In the genomic region with DNA sequence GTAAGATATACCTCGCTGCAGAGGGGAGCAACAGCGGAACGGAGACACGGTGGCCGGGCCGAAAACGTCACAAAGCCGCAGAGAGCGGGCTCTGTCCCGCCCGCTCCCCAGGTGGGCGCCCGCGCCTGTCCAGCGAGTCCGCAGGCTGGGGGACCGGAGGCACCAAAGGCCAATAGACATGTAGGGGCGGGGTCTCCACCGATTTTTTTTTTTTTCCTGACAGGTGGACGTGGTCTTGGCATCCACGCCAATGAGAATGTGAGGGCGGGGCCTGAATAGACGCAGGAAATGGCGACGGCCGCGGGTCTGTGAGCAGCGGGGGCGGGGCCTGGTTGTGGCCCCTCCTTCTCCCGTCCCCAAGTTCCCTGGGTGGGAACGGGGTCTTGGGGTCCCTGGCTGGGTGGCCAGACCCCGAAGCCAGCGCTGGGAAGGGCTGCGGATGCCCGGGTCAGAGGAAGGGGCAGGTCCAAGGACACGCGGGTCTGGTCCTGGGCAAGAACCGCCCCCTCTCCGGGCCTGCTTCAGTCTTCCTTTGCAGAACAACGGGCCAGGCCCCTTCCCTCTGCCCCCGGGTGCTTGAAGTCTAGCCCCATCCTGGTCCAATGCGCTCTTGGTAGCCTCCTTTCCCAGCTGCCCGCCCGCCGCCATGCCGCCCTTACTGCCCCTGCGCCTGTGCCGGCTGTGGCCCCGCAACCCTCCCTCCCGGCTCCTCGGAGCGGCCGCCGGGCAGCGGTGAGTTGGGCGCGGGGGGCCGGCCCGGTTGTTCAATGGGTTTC, we compare ENCODE assay signal across 1 cellular context.
A peak's percentile ranks its signal among the peaks of the same experiment; 100 is the strongest.
TF ChIP-seq lines count a peak whose summit lies in the region.

A gene with protein sequence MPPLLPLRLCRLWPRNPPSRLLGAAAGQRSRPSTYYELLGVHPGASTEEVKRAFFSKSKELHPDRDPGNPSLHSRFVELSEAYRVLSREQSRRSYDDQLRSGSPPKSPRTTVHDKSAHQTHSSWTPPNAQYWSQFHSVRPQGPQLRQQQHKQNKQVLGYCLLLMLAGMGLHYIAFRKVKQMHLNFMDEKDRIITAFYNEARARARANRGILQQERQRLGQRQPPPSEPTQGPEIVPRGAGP (plus strand): TSS at position 340 of the 776 bp plus-strand sequence. CDS start 307 bp downstream, at position 647.

TF ChIP-seq in HepG2, 621 proteins besides CTCF, POLR2A, EP300 and RAD21 (continued from another document and continues in another):
- TF ChIP-seq GATA4 (IDR thresholded peaks at IDR 0.05; ENCODE audit: borderline replicate concordance, low read depth) (0 out of 2 replicates have a peak, but pooled peaks have one; percentile 52), PHF8 (CRISPR knock-in tag; IDR thresholded peaks at IDR 0.05) (peak; percentile 87), ZNF543 (CRISPR knock-in tag; IDR thresholded peaks at IDR 0.05) (no peak), SMAD1 (CRISPR knock-in tag; IDR thresholded peaks at IDR 0.05; ENCODE audit: borderline replicate concordance, low read depth) (0 out of 2 replicates have a peak, but pooled peaks have one; percentile 50), ZNF607 (CRISPR knock-in tag; IDR thresholded peaks at IDR 0.05; ENCODE audit: borderline replicate concordance) (peak; percentile 50; the same call in 1 of the 2 replicates), E2F1 (CRISPR knock-in tag; IDR thresholded peaks at IDR 0.05) (peak; percentile 65; the same call in 1 of the 2 replicates), JUNB (CRISPR knock-in tag; IDR thresholded peaks at IDR 0.05; ENCODE audit: borderline replicate concordance) (no peak), ZFP90 (CRISPR knock-in tag; IDR thresholded peaks at IDR 0.05; ENCODE audit: borderline replicate concordance) (0 out of 2 replicates have a peak, but pooled peaks have one; percentile 48), SAP130 (CRISPR knock-in tag; IDR thresholded peaks at IDR 0.05; ENCODE audit: low read depth) (peak; percentile 83), KLF16 (CRISPR knock-in tag; IDR thresholded peaks at IDR 0.05) (peak in 1 of 2 experiments; percentile 60; a peak in 1 of 4 replicates), HNRNPUL1 (IDR thresholded peaks at IDR 0.05; ENCODE audit: low read depth, low read length) (no peak), HOXA7 (CRISPR knock-in tag; IDR thresholded peaks at IDR 0.05) (no peak), YEATS4 (CRISPR knock-in tag; IDR thresholded peaks at IDR 0.05; ENCODE audit: borderline replicate concordance) (peak; percentile 34; the same call in 1 of the 2 replicates), ZNF605 (CRISPR knock-in tag; IDR thresholded peaks at IDR 0.05) (no peak; the same call in 1 of the 2 replicates), ZNF792 (CRISPR knock-in tag; IDR thresholded peaks at IDR 0.05) (0 out of 2 replicates have a peak, but pooled peaks have one; percentile 9), ZNF782 (CRISPR knock-in tag; IDR thresholded peaks at IDR 0.05; ENCODE audit: borderline replicate concordance) (no peak), SKI (IDR thresholded peaks at IDR 0.05; ENCODE audit: partially characterized antibody) (peak; percentile 25), TP53 (CRISPR knock-in tag; conservative IDR thresholded peaks at IDR 0.05) (no peak), KLF9 (CRISPR knock-in tag; IDR thresholded peaks at IDR 0.05; ENCODE audit: low read depth) (0 out of 2 replicates have a peak, but pooled peaks have one; percentile 10), ZNF558 (CRISPR knock-in tag; IDR thresholded peaks at IDR 0.05; ENCODE audit: borderline replicate concordance) (peak; percentile 83; the same call in 1 of the 2 replicates), AGO2 (optimal IDR thresholded peaks at IDR 0.05; ENCODE audit: low read depth, low read length) (peak; percentile 85), POLR2AphosphoS5 (IDR thresholded peaks at IDR 0.05; ENCODE audit: low read depth, low read length) (peak; percentile 69), ZFY (CRISPR knock-in tag; IDR thresholded peaks at IDR 0.05) (peak; percentile 61; the same call in 1 of the 2 replicates), ZNF160 (CRISPR knock-in tag; IDR thresholded peaks at IDR 0.05) (no peak), NRL (CRISPR knock-in tag; IDR thresholded peaks at IDR 0.05; ENCODE audit: borderline replicate concordance) (peak; percentile 87), GATAD2A (CRISPR knock-in tag; IDR thresholded peaks at IDR 0.05) (0 out of 2 replicates have a peak, but pooled peaks have one; percentile 4), NBN (conservative IDR thresholded peaks at IDR 0.05) (no peak), ZNF124 (CRISPR knock-in tag; IDR thresholded peaks at IDR 0.05) (no peak)
- TF ChIP-seq, protein P1, sequence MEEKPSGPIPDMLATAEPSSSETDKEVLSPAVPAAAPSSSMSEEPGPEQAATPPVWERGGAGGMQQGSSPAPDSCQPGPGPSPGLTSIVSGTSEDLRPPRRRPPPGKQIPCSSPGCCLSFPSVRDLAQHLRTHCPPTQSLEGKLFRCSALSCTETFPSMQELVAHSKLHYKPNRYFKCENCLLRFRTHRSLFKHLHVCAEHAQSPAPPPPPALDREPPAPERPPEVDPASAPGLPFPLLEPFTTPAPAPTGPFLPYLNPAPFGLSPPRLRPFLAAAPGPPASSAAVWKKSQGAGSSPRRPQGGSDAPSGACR (CRISPR knock-in tag; IDR thresholded peaks at IDR 0.05) = 0 out of 2 replicates have a peak, but pooled peaks have one; percentile 42
- TF ChIP-seq, protein P2, sequence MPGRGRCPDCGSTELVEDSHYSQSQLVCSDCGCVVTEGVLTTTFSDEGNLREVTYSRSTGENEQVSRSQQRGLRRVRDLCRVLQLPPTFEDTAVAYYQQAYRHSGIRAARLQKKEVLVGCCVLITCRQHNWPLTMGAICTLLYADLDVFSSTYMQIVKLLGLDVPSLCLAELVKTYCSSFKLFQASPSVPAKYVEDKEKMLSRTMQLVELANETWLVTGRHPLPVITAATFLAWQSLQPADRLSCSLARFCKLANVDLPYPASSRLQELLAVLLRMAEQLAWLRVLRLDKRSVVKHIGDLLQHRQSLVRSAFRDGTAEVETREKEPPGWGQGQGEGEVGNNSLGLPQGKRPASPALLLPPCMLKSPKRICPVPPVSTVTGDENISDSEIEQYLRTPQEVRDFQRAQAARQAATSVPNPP (CRISPR knock-in tag; IDR thresholded peaks at IDR 0.05) = 0 out of 2 replicates have a peak, but pooled peaks have one; percentile 29
- TF ChIP-seq, protein P3, sequence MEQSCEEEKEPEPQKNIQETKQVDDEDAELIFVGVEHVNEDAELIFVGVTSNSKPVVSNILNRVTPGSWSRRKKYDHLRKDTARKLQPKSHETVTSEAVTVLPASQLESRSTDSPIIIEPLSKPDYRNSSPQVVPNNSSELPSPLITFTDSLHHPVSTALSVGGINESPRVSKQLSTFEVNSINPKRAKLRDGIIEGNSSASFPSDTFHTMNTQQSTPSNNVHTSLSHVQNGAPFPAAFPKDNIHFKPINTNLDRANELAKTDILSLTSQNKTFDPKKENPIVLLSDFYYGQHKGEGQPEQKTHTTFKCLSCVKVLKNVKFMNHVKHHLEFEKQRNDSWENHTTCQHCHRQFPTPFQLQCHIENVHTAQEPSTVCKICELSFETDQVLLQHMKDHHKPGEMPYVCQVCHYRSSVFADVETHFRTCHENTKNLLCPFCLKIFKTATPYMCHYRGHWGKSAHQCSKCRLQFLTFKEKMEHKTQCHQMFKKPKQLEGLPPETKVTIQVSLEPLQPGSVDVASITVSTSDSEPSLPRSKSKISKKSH (CRISPR knock-in tag; IDR thresholded peaks at IDR 0.05; ENCODE audit: borderline replicate concordance) = peak; percentile 63; the same call in 1 of the 2 replicates
- TF ChIP-seq, protein P4, sequence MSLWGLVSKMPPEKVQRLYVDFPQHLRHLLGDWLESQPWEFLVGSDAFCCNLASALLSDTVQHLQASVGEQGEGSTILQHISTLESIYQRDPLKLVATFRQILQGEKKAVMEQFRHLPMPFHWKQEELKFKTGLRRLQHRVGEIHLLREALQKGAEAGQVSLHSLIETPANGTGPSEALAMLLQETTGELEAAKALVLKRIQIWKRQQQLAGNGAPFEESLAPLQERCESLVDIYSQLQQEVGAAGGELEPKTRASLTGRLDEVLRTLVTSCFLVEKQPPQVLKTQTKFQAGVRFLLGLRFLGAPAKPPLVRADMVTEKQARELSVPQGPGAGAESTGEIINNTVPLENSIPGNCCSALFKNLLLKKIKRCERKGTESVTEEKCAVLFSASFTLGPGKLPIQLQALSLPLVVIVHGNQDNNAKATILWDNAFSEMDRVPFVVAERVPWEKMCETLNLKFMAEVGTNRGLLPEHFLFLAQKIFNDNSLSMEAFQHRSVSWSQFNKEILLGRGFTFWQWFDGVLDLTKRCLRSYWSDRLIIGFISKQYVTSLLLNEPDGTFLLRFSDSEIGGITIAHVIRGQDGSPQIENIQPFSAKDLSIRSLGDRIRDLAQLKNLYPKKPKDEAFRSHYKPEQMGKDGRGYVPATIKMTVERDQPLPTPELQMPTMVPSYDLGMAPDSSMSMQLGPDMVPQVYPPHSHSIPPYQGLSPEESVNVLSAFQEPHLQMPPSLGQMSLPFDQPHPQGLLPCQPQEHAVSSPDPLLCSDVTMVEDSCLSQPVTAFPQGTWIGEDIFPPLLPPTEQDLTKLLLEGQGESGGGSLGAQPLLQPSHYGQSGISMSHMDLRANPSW (CRISPR knock-in tag; IDR thresholded peaks at IDR 0.05; ENCODE audit: borderline replicate concordance) = peak; percentile 82; the same call in 1 of the 2 replicates
- TF ChIP-seq, protein P5, sequence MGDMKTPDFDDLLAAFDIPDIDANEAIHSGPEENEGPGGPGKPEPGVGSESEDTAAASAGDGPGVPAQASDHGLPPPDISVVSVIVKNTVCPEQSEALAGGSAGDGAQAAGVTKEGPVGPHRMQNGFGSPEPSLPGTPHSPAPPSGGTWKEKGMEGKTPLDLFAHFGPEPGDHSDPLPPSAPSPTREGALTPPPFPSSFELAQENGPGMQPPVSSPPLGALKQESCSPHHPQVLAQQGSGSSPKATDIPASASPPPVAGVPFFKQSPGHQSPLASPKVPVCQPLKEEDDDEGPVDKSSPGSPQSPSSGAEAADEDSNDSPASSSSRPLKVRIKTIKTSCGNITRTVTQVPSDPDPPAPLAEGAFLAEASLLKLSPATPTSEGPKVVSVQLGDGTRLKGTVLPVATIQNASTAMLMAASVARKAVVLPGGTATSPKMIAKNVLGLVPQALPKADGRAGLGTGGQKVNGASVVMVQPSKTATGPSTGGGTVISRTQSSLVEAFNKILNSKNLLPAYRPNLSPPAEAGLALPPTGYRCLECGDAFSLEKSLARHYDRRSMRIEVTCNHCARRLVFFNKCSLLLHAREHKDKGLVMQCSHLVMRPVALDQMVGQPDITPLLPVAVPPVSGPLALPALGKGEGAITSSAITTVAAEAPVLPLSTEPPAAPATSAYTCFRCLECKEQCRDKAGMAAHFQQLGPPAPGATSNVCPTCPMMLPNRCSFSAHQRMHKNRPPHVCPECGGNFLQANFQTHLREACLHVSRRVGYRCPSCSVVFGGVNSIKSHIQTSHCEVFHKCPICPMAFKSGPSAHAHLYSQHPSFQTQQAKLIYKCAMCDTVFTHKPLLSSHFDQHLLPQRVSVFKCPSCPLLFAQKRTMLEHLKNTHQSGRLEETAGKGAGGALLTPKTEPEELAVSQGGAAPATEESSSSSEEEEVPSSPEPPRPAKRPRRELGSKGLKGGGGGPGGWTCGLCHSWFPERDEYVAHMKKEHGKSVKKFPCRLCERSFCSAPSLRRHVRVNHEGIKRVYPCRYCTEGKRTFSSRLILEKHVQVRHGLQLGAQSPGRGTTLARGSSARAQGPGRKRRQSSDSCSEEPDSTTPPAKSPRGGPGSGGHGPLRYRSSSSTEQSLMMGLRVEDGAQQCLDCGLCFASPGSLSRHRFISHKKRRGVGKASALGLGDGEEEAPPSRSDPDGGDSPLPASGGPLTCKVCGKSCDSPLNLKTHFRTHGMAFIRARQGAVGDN (CRISPR knock-in tag; IDR thresholded peaks at IDR 0.05) = peak; percentile 77
